11 cellular contexts compared by ENCODE assay signal in genomic region chr2:33620-34019, GRCh38. TPM values are rescaled to one million over a fixed set of nuclear protein-coding genes. Genes with fewer than 3 reads are reported as not detected.
DNase-seq lines count a peak whose midpoint lies in the region; ATAC-seq and TF ChIP-seq lines count a peak whose summit lies in the region.
"Had no signal": no experiment of that assay in that cellular context is flagged by ENCODE, and none has a peak within 500 bp of the region (broad histone marks: within the 10 kb centered on the region; RNA-seq: fewer than 3 reads in every experiment).

No MANE protein-coding gene starts in this region.

- H3K27me3 Mint-ChIP-seq in activated naive CD8-positive, alpha-beta T cell treated with anti-CD3 and anti-CD28 coated beads, Interleukin-2, amount 10 ng/mL, durations not matched to agents 7 days and 5 days = peaks cover 7% of the 10 kb centered on the region

- peak overlapping the region; percentile 74 for H3K27ac Mint-ChIP-seq in activated naive CD8-positive, alpha-beta T cell treated with anti-CD3 and anti-CD28 coated beads, Interleukin-2, amount 10 ng/mL, durations not matched to agents 7 days and 5 days

- WGBS in prostate gland = 32% methylated on average over 7 of the region's 7 CpGs

- H3K9me3 ChIP-seq in prostate gland = no peaks in the 10 kb centered on the region
- no peaks in the 10 kb centered on the region for H3K9me3 ChIP-seq in tibial artery

- no peaks in the 10 kb centered on the region for H3K4me1 ChIP-seq in prostate gland (replicated peaks)
- no peaks in the 10 kb centered on the region for H3K4me1 ChIP-seq in tibial artery

- intact Hi-C loops in prostate gland (cut with DNase I) (no loop called here), tibial artery (cut with DNase I; ENCODE audit: low total_unique reads) (no loop called here)

- no peak for TF ChIP-seq POLR2A in prostate gland (IDR thresholded peaks at IDR 0.05)

- H3K27me3 ChIP-seq in prostate gland (replicated peaks; ENCODE audit: insufficient read depth) (no peaks in the 10 kb centered on the region), tibial artery (no peaks in the 10 kb centered on the region)

- H3K9me3 Mint-ChIP-seq in activated naive CD8-positive, alpha-beta T cell treated with anti-CD3 and anti-CD28 coated beads, Interleukin-2, amount 10 ng/mL, durations not matched to agents 7 days and 5 days = peaks cover 4% of the 10 kb centered on the region

- POLR2A ChIA-PET in activated naive CD8-positive, alpha-beta T cell treated with anti-CD3 and anti-CD28 coated beads, Interleukin-2, amount 10 ng/mL, durations not matched to agents 7 days and 5 days (lab: Charles Lee) = interaction anchor here (1.0 kb wide), 1 partner anchor 12 kb away, joined by 3 read pairs; the partner anchor contains the start of gene FAM110C

- no peaks in the 10 kb centered on the region for H3K36me3 Mint-ChIP-seq in activated naive CD8-positive, alpha-beta T cell treated with anti-CD3 and anti-CD28 coated beads, Interleukin-2, amount 10 ng/mL, durations not matched to agents 7 days and 5 days

- H3K27ac ChIP-seq in prostate gland (no peak overlapping the region), tibial artery (no peak overlapping the region)

- H3K4me3 ChIP-seq in prostate gland = no peak overlapping the region
- H3K4me3 ChIP-seq in tibial artery = no peak overlapping the region

- H3K36me3 ChIP-seq in prostate gland (no peaks in the 10 kb centered on the region), tibial artery (peaks cover 0 to 13% (median 7%) of the 10 kb centered on the region in 3 donors)

- peak; percentile 85 for ATAC-seq in activated naive CD8-positive, alpha-beta T cell treated with anti-CD3 and anti-CD28 coated beads, Interleukin-2, amount 10 ng/mL, durations not matched to agents 7 days and 5 days (ENCODE audit: low read depth)
- ATAC-seq in HG03095 (IDR thresholded peaks at IDR 0.05; ENCODE audit: unreplicated experiment) (no peak), GM21515 (IDR thresholded peaks at IDR 0.05; ENCODE audit: unreplicated experiment) (no peak)
- ATAC-seq: sciatic nerve had no signal

- H3K4me1 Mint-ChIP-seq in activated naive CD8-positive, alpha-beta T cell treated with anti-CD3 and anti-CD28 coated beads, Interleukin-2, amount 10 ng/mL, durations not matched to agents 7 days and 5 days = peaks cover 21% of the 10 kb centered on the region

- TF ChIP-seq CTCF in prostate gland (IDR thresholded peaks at IDR 0.05) (peak in 1 of 4 experiments; percentile 22), tibial artery (IDR thresholded peaks at IDR 0.05) (no peak)

- DNase-seq in DMS53 treated with DMSO at 0.1 percent for 48 hours (lab: John Stamatoyannopoulos, UW; ENCODE audit: unreplicated experiment) (peak; percentile 28), prostate gland (ENCODE audit: low spot score) (peak; percentile 76), tibial artery (no peak), NCI-H2171 (lab: John Stamatoyannopoulos, UW) (no peak)
- peak in 3 of 4 experiments; percentile 6 to 18 (median 11) for DNase-seq in activated CD4-positive, CD25-positive, alpha-beta regulatory T cell (lab: John Stamatoyannopoulos, UW)
- DNase-seq in activated naive CD8-positive, alpha-beta T cell treated with anti-CD3 and anti-CD28 coated beads, Interleukin-2, amount 10 ng/mL, durations not matched to agents 7 days and 5 days = no peak
- DNase-seq: hypothalamus had no signal

- H3K4me3 Mint-ChIP-seq in activated naive CD8-positive, alpha-beta T cell treated with anti-CD3 and anti-CD28 coated beads, Interleukin-2, amount 10 ng/mL, durations not matched to agents 7 days and 5 days = peak overlapping the region; percentile 63

RNA-seq across cellular contexts. Expression of gene FAM110C, which starts 12.7 kb away (rescaled TPM):
- under 1 TPM; 0.68 to 0.69 TPM for total RNA-seq in activated naive CD8-positive, alpha-beta T cell treated with anti-CD3 and anti-CD28 coated beads, Interleukin-2, amount 10 ng/mL, durations not matched to agents 7 days and 5 days
- total RNA-seq in prostate gland = 10 to 100 TPM in 1 of 2 donors, 1 to 10 TPM in 1; 7.3 to 17.7 TPM
- total RNA-seq: RPMI7951 had no signal

Comparison
In these comparisons a context has a peak if more than half of its experiments do, and no peak if none do; other contexts are left out.
1. DNase-seq: peak in DMS53 treated with DMSO at 0.1 percent for 48 hours (single experiment), activated CD4-positive, CD25-positive, alpha-beta regulatory T cell (3 of 4) and prostate gland (single experiment); none in activated naive CD8-positive, alpha-beta T cell treated with anti-CD3 and anti-CD28 coated beads, Interleukin-2, amount 10 ng/mL, durations not matched to agents 7 days and 5 days (single experiment), tibial artery (0 of 2) and NCI-H2171 (single experiment).
2. RNA of gene FAM110C, which starts 12.7 kb away (total RNA-seq): 7.3 to 17.7 TPM in prostate gland; 0.68 to 0.69 TPM in activated naive CD8-positive, alpha-beta T cell treated with anti-CD3 and anti-CD28 coated beads, Interleukin-2, amount 10 ng/mL, durations not matched to agents 7 days and 5 days; every median in the first group is over 4 times any median in the second.